Comparison of ENCODE assay signal across 10 cellular contexts in genomic region chr10:63206576-63206975, GRCh38.
DNase-seq lines count a peak whose midpoint lies in the region; ATAC-seq and TF ChIP-seq lines count a peak whose summit lies in the region.
"Had no signal": no experiment of that assay in that cellular context is flagged by ENCODE, and none has a peak within 500 bp of the region (broad histone marks: within the 10 kb centered on the region; RNA-seq: fewer than 3 reads in every experiment).

No MANE protein-coding gene starts in this region.

- H3K4me3 ChIP-seq in astrocyte of the cerebellum (ENCODE audit: low read depth, low read length): no peak overlapping the region

- no peak for TF ChIP-seq CTCF in astrocyte of the cerebellum (IDR thresholded peaks at IDR 0.05; ENCODE audit: low read depth, low read length, missing control alignments)

- no peak for ATAC-seq in stimulated activated naive CD8-positive, alpha-beta T cell treated with anti-CD3 and anti-CD28 coated beads, Interleukin-15, amount 100 ng/mL, for 72 hours
- ATAC-seq in HG03571 (IDR thresholded peaks at IDR 0.05; ENCODE audit: unreplicated experiment): no peak
- no peak for ATAC-seq in GM19452 (IDR thresholded peaks at IDR 0.05; ENCODE audit: unreplicated experiment)

- H3K27ac Mint-ChIP-seq in stimulated activated naive CD8-positive, alpha-beta T cell treated with anti-CD3 and anti-CD28 coated beads, Interleukin-15, Interleukin-2, amounts not matched to agents 100 ng/mL and 50 ng/mL, for 24 hours: peak overlapping the region; percentile 5
- H3K27ac Mint-ChIP-seq in stimulated activated naive CD8-positive, alpha-beta T cell treated with anti-CD3 and anti-CD28 coated beads, Interleukin-15, amount 100 ng/mL, for 72 hours: no peak overlapping the region

- H3K4me3 Mint-ChIP-seq in stimulated activated naive CD8-positive, alpha-beta T cell treated with anti-CD3 and anti-CD28 coated beads, Interleukin-15, Interleukin-2, amounts not matched to agents 100 ng/mL and 50 ng/mL, for 24 hours: no peak overlapping the region
- no peak overlapping the region for H3K4me3 Mint-ChIP-seq in stimulated activated naive CD8-positive, alpha-beta T cell treated with anti-CD3 and anti-CD28 coated beads, Interleukin-15, amount 100 ng/mL, for 72 hours

- H3K9me3 Mint-ChIP-seq in stimulated activated naive CD8-positive, alpha-beta T cell treated with anti-CD3 and anti-CD28 coated beads, Interleukin-15, Interleukin-2, amounts not matched to agents 100 ng/mL and 50 ng/mL, for 24 hours: no peaks in the 10 kb centered on the region
- H3K9me3 Mint-ChIP-seq in stimulated activated naive CD8-positive, alpha-beta T cell treated with anti-CD3 and anti-CD28 coated beads, Interleukin-15, amount 100 ng/mL, for 72 hours: no peaks in the 10 kb centered on the region

- no peak for DNase-seq in stimulated activated naive CD8-positive, alpha-beta T cell treated with anti-CD3 and anti-CD28 coated beads, Interleukin-15, amount 100 ng/mL, for 72 hours
- peak; percentile 24 for DNase-seq in astrocyte of the cerebellum (ENCODE audit: low read depth)
- DNase-seq in midbrain (lab: John Stamatoyannopoulos, UW): peak; percentile 61
- DNase-seq in middle frontal gyrus (ENCODE audit: extremely low spot score, low spot score): no peak
- DNase-seq in occipital lobe (lab: John Stamatoyannopoulos, UW): no peak
- DNase-seq: kidney glomerular epithelial cell, WERI-Rb-1 had no signal

- in situ Hi-C loops in astrocyte of the cerebellum (cut with HindIII; ENCODE audit: low sequenced_read_pairs): loop anchor here (5.0 to 25.0 kb wide), 3 partner anchors 71 to 506 kb away; no protein-coding TSS in a partner anchor

- H3K27me3 Mint-ChIP-seq in stimulated activated naive CD8-positive, alpha-beta T cell treated with anti-CD3 and anti-CD28 coated beads, Interleukin-15, Interleukin-2, amounts not matched to agents 100 ng/mL and 50 ng/mL, for 24 hours: no peaks in the 10 kb centered on the region
- no peaks in the 10 kb centered on the region for H3K27me3 Mint-ChIP-seq in stimulated activated naive CD8-positive, alpha-beta T cell treated with anti-CD3 and anti-CD28 coated beads, Interleukin-15, amount 100 ng/mL, for 72 hours

- peaks cover 48% of the 10 kb centered on the region for H3K36me3 Mint-ChIP-seq in stimulated activated naive CD8-positive, alpha-beta T cell treated with anti-CD3 and anti-CD28 coated beads, Interleukin-15, Interleukin-2, amounts not matched to agents 100 ng/mL and 50 ng/mL, for 24 hours (ENCODE audit: low read depth)

- peaks cover 59% of the 10 kb centered on the region for H3K4me1 Mint-ChIP-seq in stimulated activated naive CD8-positive, alpha-beta T cell treated with anti-CD3 and anti-CD28 coated beads, Interleukin-15, Interleukin-2, amounts not matched to agents 100 ng/mL and 50 ng/mL, for 24 hours (ENCODE audit: low read depth)
- H3K4me1 Mint-ChIP-seq in stimulated activated naive CD8-positive, alpha-beta T cell treated with anti-CD3 and anti-CD28 coated beads, Interleukin-15, amount 100 ng/mL, for 72 hours: peaks cover 54% of the 10 kb centered on the region

Comparison
In these comparisons a context has a peak if more than half of its experiments do, and no peak if none do; other contexts are left out.
1. DNase-seq: peak in astrocyte of the cerebellum (single experiment) and midbrain (single experiment); none in stimulated activated naive CD8-positive, alpha-beta T cell treated with anti-CD3 and anti-CD28 coated beads, Interleukin-15, amount 100 ng/mL, for 72 hours (0 of 2), middle frontal gyrus (single experiment) and occipital lobe (single experiment).